Comparison of ENCODE assay signal across 8 cellular contexts in the genomic region with DNA sequence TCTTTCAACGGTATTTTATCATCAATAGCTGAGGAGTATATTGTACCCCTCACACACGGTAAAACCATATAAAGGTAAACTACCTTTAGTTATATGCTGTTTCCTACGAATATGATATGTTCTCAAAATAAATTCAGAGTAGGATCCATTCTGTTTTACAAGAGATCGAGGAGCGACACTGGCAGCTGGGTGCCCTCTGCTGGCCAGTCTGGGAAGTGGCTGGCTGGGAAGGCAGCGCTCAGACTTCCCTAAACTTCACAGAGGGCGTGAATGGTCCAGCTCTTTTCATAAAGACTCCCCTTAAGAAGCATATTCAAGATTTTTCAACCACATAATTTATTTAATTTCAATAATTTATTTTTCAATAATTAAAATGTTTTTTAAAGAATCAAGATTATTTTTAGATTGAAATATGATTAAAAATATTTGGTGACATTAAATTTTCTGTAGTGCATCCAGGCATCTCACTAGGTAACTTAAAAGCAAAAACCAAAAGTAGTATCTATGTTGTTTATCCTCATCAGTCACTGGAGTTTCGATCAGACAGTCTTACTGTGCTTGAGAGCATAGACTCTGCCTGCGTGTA.
DNase-seq lines count a peak whose midpoint lies in the region; ATAC-seq and TF ChIP-seq lines count a peak whose summit lies in the region.

No MANE protein-coding gene starts in this region.

- DNase-seq in NCI-H510A treated with DMSO at 0.1 percent for 48 hours (lab: John Stamatoyannopoulos, UW) (peak; percentile 32), NCI-H510A (lab: John Stamatoyannopoulos, UW) (no peak), HFF-Myc (ENCODE audit: extremely low read depth, low read depth) (peak; percentile 1), NB4 (ENCODE audit: low read depth) (peak; percentile 63), WTC11 (ENCODE audit: low spot score) (peak; percentile 77), cerebellum (ENCODE audit: low spot score) (peak; percentile 71), left lung (peak; percentile 61 to 90)
- DNase-seq in stimulated activated CD4-positive, alpha-beta T cell treated with anti-CD3 and anti-CD28 coated beads, Interleukin-4, amount 100 ng/mL, for 48 hours (ENCODE audit: low read depth in 2 of 2): peak; percentile 49 to 60

- H3K9me3 Mint-ChIP-seq in WTC11: no peaks in the 10 kb centered on the region

- peaks cover 3 to 10% of the 10 kb centered on the region in 2 donors for H3K4me1 ChIP-seq in left lung

- intact Hi-C loops in left lung (cut with DNase I): no loop called here

- H3K36me3 ChIP-seq in left lung: no peaks in the 10 kb centered on the region

- H3K27ac Mint-ChIP-seq in WTC11: no peak overlapping the region

- peak; percentile 85 for TF ChIP-seq CTCF in HFF-Myc (IDR thresholded peaks at IDR 0.05; ENCODE audit: low read depth, low read length, missing control alignments)
- peak; percentile 98 for TF ChIP-seq CTCF in NB4 (IDR thresholded peaks at IDR 0.05; ENCODE audit: low read depth, low read length)
- peak; percentile 93 for TF ChIP-seq CTCF in WTC11 (IDR thresholded peaks at IDR 0.05)
- peak; percentile 97 to 98 for TF ChIP-seq CTCF in left lung (IDR thresholded peaks at IDR 0.05)

- CTCF ChIA-PET in WTC11 (lab: Charles Lee): interaction anchor here (0.6 to 2.0 kb wide), 21 partner anchors 8 to 412 kb away, joined by 3 to 35 read pairs (median 5); no protein-coding TSS in a partner anchor

- peak; percentile 33; the same call in 1 of the 2 replicates for ATAC-seq in WTC11
- ATAC-seq in left lung: peak; percentile 96

- H3K27ac ChIP-seq in left lung: no peak overlapping the region

- no peaks in the 10 kb centered on the region for H3K36me3 Mint-ChIP-seq in WTC11

- H3K9me3 ChIP-seq in left lung: no peaks in the 10 kb centered on the region

- no peak overlapping the region for H3K4me3 ChIP-seq in HFF-Myc (replicated peaks; ENCODE audit: low read depth, low read length)
- no peak overlapping the region for H3K4me3 ChIP-seq in NB4 (ENCODE audit: low read depth, low read length)
- no peak overlapping the region for H3K4me3 ChIP-seq in left lung

- POLR2A ChIA-PET in WTC11 (lab: Charles Lee): no interaction called here

- no peak for TF ChIP-seq POLR2A in NB4 (IDR thresholded peaks at IDR 0.05; ENCODE audit: extremely low read depth, insufficient read length)

- H3K27me3 ChIP-seq in left lung: peaks cover 27 to 88% of the 10 kb centered on the region in 2 donors

- peaks cover 49% of the 10 kb centered on the region for H3K27me3 Mint-ChIP-seq in WTC11 (ENCODE audit: low read depth)

- peaks cover 38% of the 10 kb centered on the region for H3K4me1 Mint-ChIP-seq in WTC11

- peak overlapping the region; percentile 46; the same call in 1 of the 2 replicates for H3K4me3 Mint-ChIP-seq in WTC11

TF ChIP-seq in WTC11, 78 proteins besides CTCF, POLR2A, EP300 and RAD21:
- TF ChIP-seq, protein P1, sequence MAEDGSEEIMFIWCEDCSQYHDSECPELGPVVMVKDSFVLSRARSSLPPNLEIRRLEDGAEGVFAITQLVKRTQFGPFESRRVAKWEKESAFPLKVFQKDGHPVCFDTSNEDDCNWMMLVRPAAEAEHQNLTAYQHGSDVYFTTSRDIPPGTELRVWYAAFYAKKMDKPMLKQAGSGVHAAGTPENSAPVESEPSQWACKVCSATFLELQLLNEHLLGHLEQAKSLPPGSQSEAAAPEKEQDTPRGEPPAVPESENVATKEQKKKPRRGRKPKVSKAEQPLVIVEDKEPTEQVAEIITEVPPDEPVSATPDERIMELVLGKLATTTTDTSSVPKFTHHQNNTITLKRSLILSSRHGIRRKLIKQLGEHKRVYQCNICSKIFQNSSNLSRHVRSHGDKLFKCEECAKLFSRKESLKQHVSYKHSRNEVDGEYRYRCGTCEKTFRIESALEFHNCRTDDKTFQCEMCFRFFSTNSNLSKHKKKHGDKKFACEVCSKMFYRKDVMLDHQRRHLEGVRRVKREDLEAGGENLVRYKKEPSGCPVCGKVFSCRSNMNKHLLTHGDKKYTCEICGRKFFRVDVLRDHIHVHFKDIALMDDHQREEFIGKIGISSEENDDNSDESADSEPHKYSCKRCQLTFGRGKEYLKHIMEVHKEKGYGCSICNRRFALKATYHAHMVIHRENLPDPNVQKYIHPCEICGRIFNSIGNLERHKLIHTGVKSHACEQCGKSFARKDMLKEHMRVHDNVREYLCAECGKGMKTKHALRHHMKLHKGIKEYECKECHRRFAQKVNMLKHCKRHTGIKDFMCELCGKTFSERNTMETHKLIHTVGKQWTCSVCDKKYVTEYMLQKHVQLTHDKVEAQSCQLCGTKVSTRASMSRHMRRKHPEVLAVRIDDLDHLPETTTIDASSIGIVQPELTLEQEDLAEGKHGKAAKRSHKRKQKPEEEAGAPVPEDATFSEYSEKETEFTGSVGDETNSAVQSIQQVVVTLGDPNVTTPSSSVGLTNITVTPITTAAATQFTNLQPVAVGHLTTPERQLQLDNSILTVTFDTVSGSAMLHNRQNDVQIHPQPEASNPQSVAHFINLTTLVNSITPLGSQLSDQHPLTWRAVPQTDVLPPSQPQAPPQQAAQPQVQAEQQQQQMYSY (CRISPR knock-in tag; IDR thresholded peaks at IDR 0.05): no peak
- TF ChIP-seq, protein P2, sequence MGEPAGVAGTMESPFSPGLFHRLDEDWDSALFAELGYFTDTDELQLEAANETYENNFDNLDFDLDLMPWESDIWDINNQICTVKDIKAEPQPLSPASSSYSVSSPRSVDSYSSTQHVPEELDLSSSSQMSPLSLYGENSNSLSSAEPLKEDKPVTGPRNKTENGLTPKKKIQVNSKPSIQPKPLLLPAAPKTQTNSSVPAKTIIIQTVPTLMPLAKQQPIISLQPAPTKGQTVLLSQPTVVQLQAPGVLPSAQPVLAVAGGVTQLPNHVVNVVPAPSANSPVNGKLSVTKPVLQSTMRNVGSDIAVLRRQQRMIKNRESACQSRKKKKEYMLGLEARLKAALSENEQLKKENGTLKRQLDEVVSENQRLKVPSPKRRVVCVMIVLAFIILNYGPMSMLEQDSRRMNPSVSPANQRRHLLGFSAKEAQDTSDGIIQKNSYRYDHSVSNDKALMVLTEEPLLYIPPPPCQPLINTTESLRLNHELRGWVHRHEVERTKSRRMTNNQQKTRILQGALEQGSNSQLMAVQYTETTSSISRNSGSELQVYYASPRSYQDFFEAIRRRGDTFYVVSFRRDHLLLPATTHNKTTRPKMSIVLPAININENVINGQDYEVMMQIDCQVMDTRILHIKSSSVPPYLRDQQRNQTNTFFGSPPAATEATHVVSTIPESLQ (CRISPR knock-in tag; IDR thresholded peaks at IDR 0.05): no peak
- TF ChIP-seq, protein P3, sequence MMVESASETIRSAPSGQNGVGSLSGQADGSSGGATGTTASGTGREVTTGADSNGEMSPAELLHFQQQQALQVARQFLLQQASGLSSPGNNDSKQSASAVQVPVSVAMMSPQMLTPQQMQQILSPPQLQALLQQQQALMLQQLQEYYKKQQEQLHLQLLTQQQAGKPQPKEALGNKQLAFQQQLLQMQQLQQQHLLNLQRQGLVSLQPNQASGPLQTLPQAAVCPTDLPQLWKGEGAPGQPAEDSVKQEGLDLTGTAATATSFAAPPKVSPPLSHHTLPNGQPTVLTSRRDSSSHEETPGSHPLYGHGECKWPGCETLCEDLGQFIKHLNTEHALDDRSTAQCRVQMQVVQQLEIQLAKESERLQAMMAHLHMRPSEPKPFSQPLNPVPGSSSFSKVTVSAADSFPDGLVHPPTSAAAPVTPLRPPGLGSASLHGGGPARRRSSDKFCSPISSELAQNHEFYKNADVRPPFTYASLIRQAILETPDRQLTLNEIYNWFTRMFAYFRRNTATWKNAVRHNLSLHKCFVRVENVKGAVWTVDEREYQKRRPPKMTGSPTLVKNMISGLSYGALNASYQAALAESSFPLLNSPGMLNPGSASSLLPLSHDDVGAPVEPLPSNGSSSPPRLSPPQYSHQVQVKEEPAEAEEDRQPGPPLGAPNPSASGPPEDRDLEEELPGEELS (CRISPR knock-in tag; IDR thresholded peaks at IDR 0.05): no peak
- TF ChIP-seq, protein P4, sequence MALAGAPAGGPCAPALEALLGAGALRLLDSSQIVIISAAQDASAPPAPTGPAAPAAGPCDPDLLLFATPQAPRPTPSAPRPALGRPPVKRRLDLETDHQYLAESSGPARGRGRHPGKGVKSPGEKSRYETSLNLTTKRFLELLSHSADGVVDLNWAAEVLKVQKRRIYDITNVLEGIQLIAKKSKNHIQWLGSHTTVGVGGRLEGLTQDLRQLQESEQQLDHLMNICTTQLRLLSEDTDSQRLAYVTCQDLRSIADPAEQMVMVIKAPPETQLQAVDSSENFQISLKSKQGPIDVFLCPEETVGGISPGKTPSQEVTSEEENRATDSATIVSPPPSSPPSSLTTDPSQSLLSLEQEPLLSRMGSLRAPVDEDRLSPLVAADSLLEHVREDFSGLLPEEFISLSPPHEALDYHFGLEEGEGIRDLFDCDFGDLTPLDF (CRISPR knock-in tag; IDR thresholded peaks at IDR 0.05): no peak
- TF ChIP-seq, protein P5, sequence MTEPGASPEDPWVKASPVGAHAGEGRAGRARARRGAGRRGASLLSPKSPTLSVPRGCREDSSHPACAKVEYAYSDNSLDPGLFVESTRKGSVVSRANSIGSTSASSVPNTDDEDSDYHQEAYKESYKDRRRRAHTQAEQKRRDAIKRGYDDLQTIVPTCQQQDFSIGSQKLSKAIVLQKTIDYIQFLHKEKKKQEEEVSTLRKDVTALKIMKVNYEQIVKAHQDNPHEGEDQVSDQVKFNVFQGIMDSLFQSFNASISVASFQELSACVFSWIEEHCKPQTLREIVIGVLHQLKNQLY (CRISPR knock-in tag; IDR thresholded peaks at IDR 0.05): no peak
- peak; percentile 79 for TF ChIP-seq HMGA2 (CRISPR knock-in tag; IDR thresholded peaks at IDR 0.05)
